Comparison of ENCODE assay signal across 9 cellular contexts in the genomic region with DNA sequence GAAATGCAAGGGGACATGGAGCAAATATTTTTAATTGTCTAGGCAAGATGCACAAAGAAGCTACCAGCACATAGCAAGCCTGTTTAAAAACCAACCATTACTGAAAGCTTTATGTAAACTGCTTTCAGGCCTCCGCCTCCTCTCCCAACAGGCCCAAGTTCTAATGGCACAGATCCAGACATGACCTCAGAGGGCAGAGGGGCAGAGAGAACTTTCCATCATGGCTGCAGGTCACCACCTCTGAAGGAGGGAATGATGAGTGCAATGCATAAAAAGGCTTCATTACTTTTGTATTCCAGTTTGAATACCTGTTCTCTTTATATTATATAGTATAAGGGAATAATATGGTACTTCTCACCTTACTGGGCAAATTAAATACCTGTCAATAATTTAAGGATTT. TPM values are rescaled to one million over a fixed set of nuclear protein-coding genes. Genes with fewer than 3 reads are reported as not detected.
A peak's percentile ranks its signal among the peaks of the same experiment; 100 is the strongest.
DNase-seq lines count a peak whose midpoint lies in the region; ATAC-seq, FAIRE-seq and TF ChIP-seq lines count a peak whose summit lies in the region.
"Had no signal": no experiment of that assay in that cellular context is flagged by ENCODE, and none has a peak within 500 bp of the region (broad histone marks: within the 10 kb centered on the region; RNA-seq: fewer than 3 reads in every experiment).

No MANE protein-coding gene starts in this region.

- POLR2A ChIA-PET in activated CD8-positive, alpha-beta T cell treated with anti-CD3 and anti-CD28 coated beads for 36 hours (lab: Charles Lee) = interaction anchor here (1.0 to 7.4 kb wide), 5 partner anchors 8 to 29 kb away, joined by 3 to 43 read pairs (median 7); partner anchors contain the start of gene KDELR3

- FAIRE-seq in D721Med (lab: Jason Lieb, UNC) = no peak

- ATAC-seq in activated CD8-positive, alpha-beta T cell treated with anti-CD3 and anti-CD28 coated beads for 36 hours = no peak
- peak; percentile 81 to 95 (median 92) for ATAC-seq in heart right ventricle

- H3K36me3 ChIP-seq in heart right ventricle = peaks cover 14 to 100% (median 99%) of the 10 kb centered on the region in 9 donors

- no peak for TF ChIP-seq CTCF in activated CD8-positive, alpha-beta T cell treated with anti-CD3 and anti-CD28 coated beads for 36 hours (IDR thresholded peaks at IDR 0.05)
- no peak for TF ChIP-seq CTCF in heart right ventricle (IDR thresholded peaks at IDR 0.05)
- no peak for TF ChIP-seq CTCF in D721Med (IDR thresholded peaks at IDR 0.05; ENCODE audit: insufficient read depth, missing control alignments)

- H3K4me1 Mint-ChIP-seq in activated CD8-positive, alpha-beta T cell treated with anti-CD3 and anti-CD28 coated beads for 36 hours (ENCODE audit: low read depth) = peaks cover 68% of the 10 kb centered on the region

- no peak overlapping the region for H3K4me3 Mint-ChIP-seq in activated CD8-positive, alpha-beta T cell treated with anti-CD3 and anti-CD28 coated beads for 36 hours

- DNase-seq in H4 (ENCODE audit: low spot score) (peak; percentile 58), heart right ventricle (peak; percentile 31 to 90), skeletal muscle cell (ENCODE audit: low read depth) (peak; percentile 10), NCI-H1694 (lab: John Stamatoyannopoulos, UW) (no peak), COR-L47 (lab: John Stamatoyannopoulos, UW) (no peak), middle frontal gyrus (ENCODE audit: extremely low spot score, low spot score) (no peak), D721Med (ENCODE audit: insufficient read length, low spot score) (no peak)
- no peak for DNase-seq in activated CD8-positive, alpha-beta T cell treated with anti-CD3 and anti-CD28 coated beads for 36 hours
- DNase-seq: activated CD4-positive, alpha-beta T cell treated with anti-CD3 and anti-CD28 coated beads, Interleukin-2, amount 50 U/mL, for 1 hour had no signal

- peaks cover 0 to 65% (median 30%) of the 10 kb centered on the region in 9 donors for H3K4me1 ChIP-seq in heart right ventricle

- no peaks in the 10 kb centered on the region for H3K9me3 ChIP-seq in heart right ventricle

- no peaks in the 10 kb centered on the region for H3K27me3 Mint-ChIP-seq in activated CD8-positive, alpha-beta T cell treated with anti-CD3 and anti-CD28 coated beads for 36 hours

- H3K27me3 ChIP-seq in heart right ventricle = no peaks in the 10 kb centered on the region

- H3K27ac ChIP-seq in heart right ventricle = peak overlapping the region in 9 of 10 donors; percentile 26 to 77 (median 59)

- CTCF ChIA-PET in activated CD8-positive, alpha-beta T cell treated with anti-CD3 and anti-CD28 coated beads for 36 hours (lab: Charles Lee) = interaction anchor here (0.6 to 0.9 kb wide), 2 partner anchors 8 to 81 kb away, joined by 3 to 4 read pairs; no protein-coding TSS in a partner anchor

- peaks cover 84% of the 10 kb centered on the region for H3K36me3 Mint-ChIP-seq in activated CD8-positive, alpha-beta T cell treated with anti-CD3 and anti-CD28 coated beads for 36 hours (ENCODE audit: low read depth)

- WGBS in heart right ventricle, 2 donors = 12 to 35% methylated on average over 1 of the region's 1 CpG

- no peak overlapping the region for H3K4me3 ChIP-seq in heart right ventricle
- no peak overlapping the region for H3K4me3 ChIP-seq in skeletal muscle cell (ENCODE audit: low read depth, low read length)

- no peaks in the 10 kb centered on the region for H3K9me3 Mint-ChIP-seq in activated CD8-positive, alpha-beta T cell treated with anti-CD3 and anti-CD28 coated beads for 36 hours

- intact Hi-C loops in activated CD8-positive, alpha-beta T cell treated with anti-CD3 and anti-CD28 coated beads for 36 hours (cut with micrococcal nuclease) = no loop called here
- intact Hi-C loops in heart right ventricle (cut with DNase I) = no loop called here

- peak overlapping the region; percentile 89 for H3K27ac Mint-ChIP-seq in activated CD8-positive, alpha-beta T cell treated with anti-CD3 and anti-CD28 coated beads for 36 hours

RNA-seq across cellular contexts. Expression of gene DDX17, which starts 15.2 kb away (rescaled TPM):
- total RNA-seq in H4 (2014; rRNA removed; shearing (Covaris generic)) = 128 and 155 TPM in 2 replicates
- 100 to 1,000 TPM; 320 to 334 TPM for total RNA-seq in activated CD8-positive, alpha-beta T cell treated with anti-CD3 and anti-CD28 coated beads for 36 hours
- total RNA-seq in heart right ventricle = 100 to 1,000 TPM; 156 to 236 (median 169) TPM
- 100 to 1,000 TPM in 1 of 2 donors, 10 to 100 TPM in 1; 76.2 to 241 TPM for polyA plus RNA-seq in heart right ventricle

RNA-seq across cellular contexts. Expression of gene KDELR3, which starts 23.0 kb away (rescaled TPM):
- 52.2 and 72.8 TPM in 2 replicates for total RNA-seq in H4 (2014; rRNA removed; shearing (Covaris generic))
- total RNA-seq in activated CD8-positive, alpha-beta T cell treated with anti-CD3 and anti-CD28 coated beads for 36 hours = 1 to 10 TPM; 1.7 to 2.1 TPM
- 10 to 100 TPM in 3 of 10 donors, 1 to 10 TPM in 7; 3.4 to 12.9 (median 7.9) TPM for total RNA-seq in heart right ventricle
- polyA plus RNA-seq in heart right ventricle = 10 to 100 TPM in 1 of 2 donors, 1 to 10 TPM in 1; 9.4 to 11.5 TPM

RNA-seq across cellular contexts. Expression of gene KCNJ4, which starts 35.9 kb away (rescaled TPM):
- total RNA-seq in H4 (2014; rRNA removed; shearing (Covaris generic)) = 0.60 and 1.1 TPM in 2 replicates
- not detected for total RNA-seq in activated CD8-positive, alpha-beta T cell treated with anti-CD3 and anti-CD28 coated beads for 36 hours
- 10 to 100 TPM in 9 of 10 donors, 1 to 10 TPM in 1; 4.9 to 93.3 (median 43.9) TPM for total RNA-seq in heart right ventricle
- 10 to 100 TPM in 1 of 2 donors, 1 to 10 TPM in 1; 7.6 to 19.5 TPM for polyA plus RNA-seq in heart right ventricle

Comparison
In these comparisons a context has a peak if more than half of its experiments do, and no peak if none do; other contexts are left out.
1. DNase-seq: peak in H4 (single experiment), heart right ventricle (2 of 2) and skeletal muscle cell (single experiment); none in activated CD8-positive, alpha-beta T cell treated with anti-CD3 and anti-CD28 coated beads for 36 hours (single experiment), NCI-H1694 (single experiment), COR-L47 (single experiment), middle frontal gyrus (single experiment) and D721Med (single experiment).